Comparison of ENCODE assay signal across 8 cellular contexts in genomic region chr2:223760838-223761502, GRCh38.
DNase-seq lines count a peak whose midpoint lies in the region; TF ChIP-seq lines count a peak whose summit lies in the region.

No MANE protein-coding gene starts in this region.

- H3K4me2 ChIP-seq in Loucy (ENCODE audit: low read depth, low read length, poor library complexity, severe bottlenecking) = peak overlapping the region; percentile 81

- in situ Hi-C loops in GM13977 (cut with MboI; ENCODE audit: low pct_unique_long_range_greater_than_20kb, low sequenced_read_pairs, unreplicated experiment) = no loop called here

- no peaks in the 10 kb centered on the region for H3F3A ChIP-seq in Loucy (ENCODE audit: low read depth)

- peaks cover 4% of the 10 kb centered on the region; the same call in 1 of the 2 replicates for H3K79me2 ChIP-seq in Loucy (ENCODE audit: insufficient read depth, low read length)

- peaks cover 30% of the 10 kb centered on the region for H3K4me1 ChIP-seq in Loucy (ENCODE audit: insufficient read depth, low read length, poor library complexity, severe bottlenecking)

- no peaks in the 10 kb centered on the region for H3K9me3 Mint-ChIP-seq in glutamatergic neuron (ENCODE audit: unreplicated experiment)

- H2AFZ ChIP-seq in Loucy (ENCODE audit: low read length) = peak overlapping the region; percentile 59

- no peaks in the 10 kb centered on the region for H3K9me3 ChIP-seq in Loucy (ENCODE audit: insufficient read depth, low read depth, low read length)

- no peaks in the 10 kb centered on the region for H3K36me3 Mint-ChIP-seq in glutamatergic neuron (ENCODE audit: unreplicated experiment)

- peak; percentile 24 for DNase-seq in GM13977 (ENCODE audit: low spot score)
- DNase-seq in H7 = peak; percentile 35
- DNase-seq in activated T-cell treated with anti-CD3 and anti-CD28 coated beads for 4 hours = peak; percentile 4
- peak; percentile 91 for DNase-seq in glomerular visceral epithelial cell (ENCODE audit: extremely low spot score)
- peak; percentile 17 to 44 for DNase-seq in stimulated activated CD8-positive, alpha-beta memory T cell treated with anti-CD3 and anti-CD28 coated beads, Interleukin-4, amount 100 ng/mL, for 4 hours (ENCODE audit: low read depth in 2 of 2, low spot score in 1 of 2)
- DNase-seq in glutamatergic neuron = no peak
- DNase-seq in NCI-H2171 (lab: John Stamatoyannopoulos, UW) = no peak

- TF ChIP-seq CTCF in GM13977 (IDR thresholded peaks at IDR 0.05; ENCODE audit: extremely low read depth, insufficient read depth, missing control alignments) (peak; percentile 30), Loucy (conservative IDR thresholded peaks at IDR 0.05; ENCODE audit: low read length) (peak; percentile 69), glutamatergic neuron (IDR thresholded peaks at IDR 0.05; ENCODE audit: partially characterized antibody, unreplicated experiment) (no peak)

- H3K4me3 Mint-ChIP-seq in glutamatergic neuron (ENCODE audit: unreplicated experiment) = no peak overlapping the region

- peaks cover 7% of the 10 kb centered on the region for H3K4me1 Mint-ChIP-seq in glutamatergic neuron (ENCODE audit: low read depth, unreplicated experiment)

- H3K9me2 ChIP-seq in Loucy (replicated peaks; ENCODE audit: low read depth, low read length) = no peaks in the 10 kb centered on the region

- no peaks in the 10 kb centered on the region for H3K27me3 Mint-ChIP-seq in glutamatergic neuron (ENCODE audit: unreplicated experiment)

- H3K36me3 ChIP-seq in H7 (replicated peaks; ENCODE audit: control insufficient read depth, insufficient read depth, low read length) = no peaks in the 10 kb centered on the region
- H3K36me3 ChIP-seq in Loucy (ENCODE audit: insufficient read depth, low read length) = no peaks in the 10 kb centered on the region

- H4K20me1 ChIP-seq in Loucy (ENCODE audit: insufficient read depth, low read length, poor library complexity, severe bottlenecking) = no peaks in the 10 kb centered on the region

- H3K9ac ChIP-seq in Loucy (ENCODE audit: low read depth, low read length, poor library complexity, severe bottlenecking) = peak overlapping the region; percentile 66

- H3K4me3 ChIP-seq in H7 (ENCODE audit: insufficient read depth, low read depth, low read length) (no peak overlapping the region), Loucy (ENCODE audit: low read length, poor library complexity, severe bottlenecking) (peak overlapping the region; percentile 61)

- H3K27ac Mint-ChIP-seq in glutamatergic neuron (ENCODE audit: unreplicated experiment) = no peak overlapping the region

- no peaks in the 10 kb centered on the region for H3K27me3 ChIP-seq in H7 (ENCODE audit: control insufficient read depth, insufficient read depth, low read length)
- no peaks in the 10 kb centered on the region for H3K27me3 ChIP-seq in Loucy (ENCODE audit: insufficient read depth, low read length, poor library complexity, severe bottlenecking)

Comparison
In these comparisons a context has a peak if more than half of its experiments do, and no peak if none do; other contexts are left out.
1. DNase-seq: peak in GM13977 (single experiment), H7 (single experiment), activated T-cell treated with anti-CD3 and anti-CD28 coated beads for 4 hours (single experiment), glomerular visceral epithelial cell (single experiment) and stimulated activated CD8-positive, alpha-beta memory T cell treated with anti-CD3 and anti-CD28 coated beads, Interleukin-4, amount 100 ng/mL, for 4 hours (2 of 2); none in glutamatergic neuron (single experiment) and NCI-H2171 (single experiment).